In genomic region chr12:52837781-52838736, GRCh38 we compare ENCODE assay signal across 19 cellular contexts. TPM values are rescaled to one million over a fixed set of nuclear protein-coding genes. Genes with fewer than 3 reads are reported as not detected.
A peak's percentile ranks its signal among the peaks of the same experiment; 100 is the strongest.
DNase-seq lines count a peak whose midpoint lies in the region; ATAC-seq and TF ChIP-seq lines count a peak whose summit lies in the region.
"Had no signal": no experiment of that assay in that cellular context is flagged by ENCODE, and none has a peak within 500 bp of the region (broad histone marks: within the 10 kb centered on the region; RNA-seq: fewer than 3 reads in every experiment).

No MANE protein-coding gene starts in this region.

- ATAC-seq in body of pancreas = peak; percentile 34
- no peak for ATAC-seq in naive thymus-derived CD8-positive, alpha-beta T cell
- ATAC-seq in HG03354 (IDR thresholded peaks at IDR 0.05; ENCODE audit: poor library complexity, severe bottlenecking, unreplicated experiment) = no peak
- ATAC-seq: Right ventricle myocardium inferior had no signal

- no peaks in the 10 kb centered on the region for H3K9me3 ChIP-seq in body of pancreas
- H3K9me3 ChIP-seq: upper lobe of left lung had no signal

- WGBS in body of pancreas, 2 donors = 40 to 65% methylated on average over 3 to 6 of the region's 6 CpGs

- no peaks in the 10 kb centered on the region for H3K36me3 Mint-ChIP-seq in naive thymus-derived CD8-positive, alpha-beta T cell

- H3K27ac Mint-ChIP-seq in naive thymus-derived CD8-positive, alpha-beta T cell = peak overlapping the region in 8 of 10 donors; percentile 5 to 95 (median 80)
- H3K27ac Mint-ChIP-seq: activated B cell treated with CpG ODN at 0.5 μM for 24 hours, nephron progenitor cell had no signal

- H3K4me3 ChIP-seq in body of pancreas = no peak overlapping the region
- H3K4me3 ChIP-seq: upper lobe of left lung had no signal

- POLR2A ChIA-PET in naive thymus-derived CD8-positive, alpha-beta T cell (lab: Charles Lee) = interaction anchor here (0.7 kb wide), 1 partner anchor 205 kb away, joined by 3 read pairs; no protein-coding TSS in a partner anchor

- DNase-seq in GDM1 (lab: John Stamatoyannopoulos, UW) (peak; percentile 14), LHCN-M2 (ENCODE audit: low read depth) (peak; percentile 56), body of pancreas (no peak), NCI-H1092 (lab: John Stamatoyannopoulos, UW) (no peak), DMS79 (lab: John Stamatoyannopoulos, UW) (no peak)
- DNase-seq in naive thymus-derived CD8-positive, alpha-beta T cell = no peak
- no peak for DNase-seq in stimulated activated naive CD4-positive, alpha-beta T cell treated with Interleukin-2 at 50 U/mL for 16 hours (lab: John Stamatoyannopoulos, UW)
- DNase-seq: activated B cell treated with CpG ODN at 0.5 μM for 24 hours; DMS 273 treated with DMSO at 0.1 percent for 48 hours; kidney; NCI-H446; nephron progenitor cell; stimulated activated naive CD4-positive, alpha-beta T cell; upper lobe of left lung had no signal

- H3K4me1 ChIP-seq in body of pancreas = no peaks in the 10 kb centered on the region
- H3K4me1 ChIP-seq: upper lobe of left lung had no signal

- H3K27me3 ChIP-seq in body of pancreas = no peaks in the 10 kb centered on the region
- H3K27me3 ChIP-seq: upper lobe of left lung had no signal

- no peak for TF ChIP-seq CTCF in body of pancreas (IDR thresholded peaks at IDR 0.05)

- peaks cover 0 to 10% (median 1%) of the 10 kb centered on the region in 5 donors for H3K27me3 Mint-ChIP-seq in naive thymus-derived CD8-positive, alpha-beta T cell

- H3K9me3 Mint-ChIP-seq in naive thymus-derived CD8-positive, alpha-beta T cell = no peaks in the 10 kb centered on the region
- H3K9me3 Mint-ChIP-seq: activated B cell treated with CpG ODN at 0.5 μM for 24 hours, nephron progenitor cell had no signal

- intact Hi-C loops in body of pancreas (cut with DNase I) = no loop called here

- peaks cover 31 to 66% (median 45%) of the 10 kb centered on the region in 4 donors for H3K4me1 Mint-ChIP-seq in naive thymus-derived CD8-positive, alpha-beta T cell
- H3K4me1 Mint-ChIP-seq: activated B cell treated with CpG ODN at 0.5 μM for 24 hours had no signal

- no peak for TF ChIP-seq POLR2A in body of pancreas (IDR thresholded peaks at IDR 0.05)

- H3K36me3 ChIP-seq in body of pancreas (replicated peaks in 1 of 2; ENCODE audit: insufficient read depth in 1 of 2, low read depth in 2 of 2) = no peaks in the 10 kb centered on the region
- H3K36me3 ChIP-seq: upper lobe of left lung had no signal

- no peak overlapping the region for H3K27ac ChIP-seq in body of pancreas
- H3K27ac ChIP-seq: upper lobe of left lung had no signal

- no peak overlapping the region for H3K4me3 Mint-ChIP-seq in naive thymus-derived CD8-positive, alpha-beta T cell
- H3K4me3 Mint-ChIP-seq: activated B cell treated with CpG ODN at 0.5 μM for 24 hours, nephron progenitor cell had no signal

RNA-seq across cellular contexts. Expression of gene KRT79, which starts 3.9 kb away (rescaled TPM):
- total RNA-seq in LHCN-M2 (2014; rRNA removed) (not detected in 2 replicates), body of pancreas (not detected)
- not detected for polyA plus RNA-seq in LHCN-M2 (2012)
- not detected for total RNA-seq in naive thymus-derived CD8-positive, alpha-beta T cell
- polyA plus RNA-seq in naive thymus-derived CD8-positive, alpha-beta T cell = not detected
- total RNA-seq: activated B cell treated with CpG ODN at 0.5 μM for 24 hours; H1; kidney; Right ventricle myocardium inferior; T-helper 1 cell treated with Interleukin-12 subunit alpha and Interleukin-12 subunit beta and Interleukin-4 antibody, amounts not matched to agents 30 ng/mL and 1 ng/mL, for 36 hours had no signal
- polyA plus RNA-seq: BJ, H1 had no signal

RNA-seq across cellular contexts. Expression of gene KRT78, which starts 10.7 kb away (rescaled TPM):
- not detected in 2 replicates for total RNA-seq in LHCN-M2 (2014; rRNA removed)
- not detected for polyA plus RNA-seq in LHCN-M2 (2012)
- not detected for total RNA-seq in body of pancreas
- not detected for total RNA-seq in naive thymus-derived CD8-positive, alpha-beta T cell
- not detected for polyA plus RNA-seq in naive thymus-derived CD8-positive, alpha-beta T cell
- total RNA-seq: activated B cell treated with CpG ODN at 0.5 μM for 24 hours; H1; kidney; Right ventricle myocardium inferior; T-helper 1 cell treated with Interleukin-12 subunit alpha and Interleukin-12 subunit beta and Interleukin-4 antibody, amounts not matched to agents 30 ng/mL and 1 ng/mL, for 36 hours had no signal
- polyA plus RNA-seq: BJ, H1 had no signal

RNA-seq across cellular contexts. Expression of gene KRT4, which starts 24.1 kb away (rescaled TPM):
- total RNA-seq in LHCN-M2 (2014; rRNA removed) (not detected in 2 replicates), body of pancreas (under 1 TPM in 1 of 2 donors, not detected in 1; 0.52 TPM)
- not detected for polyA plus RNA-seq in LHCN-M2 (2012)
- not detected for total RNA-seq in naive thymus-derived CD8-positive, alpha-beta T cell
- not detected for polyA plus RNA-seq in naive thymus-derived CD8-positive, alpha-beta T cell
- total RNA-seq: activated B cell treated with CpG ODN at 0.5 μM for 24 hours; H1; kidney; Right ventricle myocardium inferior; T-helper 1 cell treated with Interleukin-12 subunit alpha and Interleukin-12 subunit beta and Interleukin-4 antibody, amounts not matched to agents 30 ng/mL and 1 ng/mL, for 36 hours had no signal
- polyA plus RNA-seq: H1 had no signal

RNA-seq across cellular contexts. Expression of gene KRT3, which starts 42.1 kb away (rescaled TPM):
- total RNA-seq in LHCN-M2 (2014; rRNA removed) (not detected in 2 replicates), body of pancreas (not detected)
- not detected for polyA plus RNA-seq in LHCN-M2 (2012)
- total RNA-seq in naive thymus-derived CD8-positive, alpha-beta T cell = not detected
- polyA plus RNA-seq in naive thymus-derived CD8-positive, alpha-beta T cell = not detected
- total RNA-seq: activated B cell treated with CpG ODN at 0.5 μM for 24 hours; H1; kidney; Right ventricle myocardium inferior; T-helper 1 cell treated with Interleukin-12 subunit alpha and Interleukin-12 subunit beta and Interleukin-4 antibody, amounts not matched to agents 30 ng/mL and 1 ng/mL, for 36 hours; upper lobe of left lung had no signal
- polyA plus RNA-seq: BJ, H1 had no signal

Comparison
In these comparisons a context has a peak if more than half of its experiments do, and no peak if none do; other contexts are left out.
1. DNase-seq: peak in GDM1 (single experiment) and LHCN-M2 (single experiment); none in body of pancreas (0 of 4), naive thymus-derived CD8-positive, alpha-beta T cell (0 of 10), NCI-H1092 (single experiment), stimulated activated naive CD4-positive, alpha-beta T cell treated with Interleukin-2 at 50 U/mL for 16 hours (single experiment) and DMS79 (single experiment).